ENCODE assay signal across 26 cellular contexts in the genomic region with DNA sequence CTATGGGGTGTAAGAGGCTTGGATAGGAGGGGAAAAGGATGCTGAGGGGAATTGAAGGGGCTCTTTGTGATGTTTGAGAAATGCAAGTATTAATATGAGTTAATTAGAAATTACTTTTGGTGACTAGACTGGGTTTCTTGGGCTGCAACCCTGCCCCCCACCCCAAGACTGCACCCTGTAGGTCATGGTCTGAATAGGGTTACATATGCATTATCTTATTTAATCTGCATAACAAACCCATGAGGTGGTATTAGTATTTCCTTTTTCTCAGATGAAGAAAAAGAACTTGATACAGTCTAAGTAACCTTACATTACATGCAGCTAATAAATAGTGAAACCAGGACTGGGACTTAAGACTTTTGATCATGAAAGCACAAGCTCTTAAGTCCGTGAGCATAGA. TPM values are rescaled to one million over a fixed set of nuclear protein-coding genes. Genes with fewer than 3 reads are reported as not detected.
DNase-seq lines count a peak whose midpoint lies in the region; ATAC-seq, FAIRE-seq and TF ChIP-seq lines count a peak whose summit lies in the region.
"Had no signal": no experiment of that assay in that cellular context is flagged by ENCODE, and none has a peak within 500 bp of the region (broad histone marks: within the 10 kb centered on the region; RNA-seq: fewer than 3 reads in every experiment).

No MANE protein-coding gene starts in this region.

- TF ChIP-seq CTCF in HepG2 (CRISPR knock-in tag; IDR thresholded peaks at IDR 0.05) (no peak), right lobe of liver (IDR thresholded peaks at IDR 0.05) (no peak), RWPE2 (IDR thresholded peaks at IDR 0.05; ENCODE audit: poor library complexity, severe bottlenecking) (no peak), progenitor cell of endocrine pancreas (IDR thresholded peaks at IDR 0.05; ENCODE audit: unreplicated experiment) (no peak)

- peaks cover 4% of the 10 kb centered on the region for H3K36me3 Mint-ChIP-seq in progenitor cell of endocrine pancreas (ENCODE audit: insufficient read depth)

- H3K9me3 ChIP-seq in HepG2 (ENCODE audit: low read length), result no peaks in the 10 kb centered on the region
- H3K9me3 ChIP-seq in right lobe of liver, result no peaks in the 10 kb centered on the region
- H3K9me3 ChIP-seq in RWPE2 (ENCODE audit: severe bottlenecking), result no peaks in the 10 kb centered on the region

- POLR2A ChIA-PET in HepG2 (lab: Yijun Ruan, JAX), result no interaction called here

- peaks cover 21% of the 10 kb centered on the region for H3K4me1 Mint-ChIP-seq in progenitor cell of endocrine pancreas (ENCODE audit: low read depth)

- CTCF ChIA-PET in HepG2 (lab: Yijun Ruan, JAX; ENCODE audit: low intra/inter-chr PET ratio, low total read pairs), result no interaction called here

- H3K27me3 ChIP-seq in HepG2 (ENCODE audit: control insufficient read depth in 1 of 2, insufficient read depth in 2 of 2, low read length in 2 of 2), result no peaks in the 10 kb centered on the region
- H3K27me3 ChIP-seq in right lobe of liver, result no peaks in the 10 kb centered on the region
- H3K27me3 ChIP-seq in RWPE2 (ENCODE audit: insufficient read depth, poor library complexity, severe bottlenecking), result no peaks in the 10 kb centered on the region
- H3K27me3 ChIP-seq: BLaER1 treated with 17β-estradiol and CSF1 and Interleukin-3, amounts not matched to agents 10 nM and 100 nM had no signal

- intact Hi-C loops in HepG2 (cut with micrococcal nuclease; ENCODE audit: unreplicated experiment), result no loop called here
- intact Hi-C loops in right lobe of liver (cut with DNase I), result loop anchor here in 1 of 2 donors (5.0 kb wide), 1 partner anchor 80 kb away; no protein-coding TSS in a partner anchor

- DNase-seq in HepG2 (ENCODE audit: low spot score) (no peak), right lobe of liver (no peak), RWPE2 (ENCODE audit: low spot score) (no peak), progenitor cell of endocrine pancreas (ENCODE audit: low spot score, unreplicated experiment) (no peak), GM19239 (ENCODE audit: insufficient read length, low spot score) (no peak), globus pallidus (ENCODE audit: low spot score) (no peak)
- DNase-seq: 8988T; AML-193; CD4-positive, alpha-beta T cell; DMS53; GM23248; H7; KG1; NCI-H1092; NCI-H1417 treated with DMSO at 0.1 percent for 48 hours; NCI-H1694 treated with DMSO at 0.1 percent for 48 hours; NCI-H2081; NCI-H2227 treated with DMSO at 0.1 percent for 48 hours; NCI-H526 treated with DMSO at 0.1 percent for 48 hours; SHP77 treated with DMSO at 0.1 percent for 48 hours had no signal

- FAIRE-seq in HepG2 (lab: Jason Lieb, UNC), result no peak
- no peak for FAIRE-seq in GM19239 (lab: Jason Lieb, UNC)
- FAIRE-seq: G401.6, GM12878 had no signal

- BruUV-seq in HepG2 (replicated peaks; lab: Mats Ljungman, UMichigan), result no TSS peak

- H3K27me3 Mint-ChIP-seq in progenitor cell of endocrine pancreas, result no peaks in the 10 kb centered on the region
- H3K27me3 Mint-ChIP-seq: CD4-positive, alpha-beta T cell had no signal

- peak overlapping the region; percentile 53 for H3K27ac Mint-ChIP-seq in progenitor cell of endocrine pancreas
- H3K27ac Mint-ChIP-seq: CD4-positive, alpha-beta T cell had no signal

- in situ Hi-C loops in HepG2 (cut with HindIII; ENCODE audit: extremely low pct_ligation_motif_present, low pct_unique_long_range_greater_than_20kb), result no loop called here

- no peaks in the 10 kb centered on the region for H4K20me1 ChIP-seq in HepG2 (ENCODE audit: insufficient read depth, low read length)
- H4K20me1 ChIP-seq: BLaER1 treated with 17β-estradiol and CSF1 and Interleukin-3, amounts not matched to agents 10 nM and 100 nM had no signal

- H3K4me3 Mint-ChIP-seq in progenitor cell of endocrine pancreas (ENCODE audit: low read depth), result no peak overlapping the region
- H3K4me3 Mint-ChIP-seq: CD4-positive, alpha-beta T cell had no signal

- ATAC-seq in HepG2, result no peak
- no peak for ATAC-seq in right lobe of liver
- ATAC-seq in RWPE2 (ENCODE audit: low read depth), result no peak
- ATAC-seq in HG03280 (IDR thresholded peaks at IDR 0.05; ENCODE audit: unreplicated experiment), result no peak
- ATAC-seq: GM12878, Panc1 had no signal

- no peak overlapping the region for H3K9ac ChIP-seq in HepG2 (ENCODE audit: insufficient read depth, low read depth, low read length)
- H3K9ac ChIP-seq: BLaER1 treated with 17β-estradiol and CSF1 and Interleukin-3, amounts not matched to agents 10 nM and 100 nM; GM23248 had no signal

- peaks cover 3% of the 10 kb centered on the region for H3K9me3 Mint-ChIP-seq in progenitor cell of endocrine pancreas (ENCODE audit: low read depth)
- H3K9me3 Mint-ChIP-seq: CD4-positive, alpha-beta T cell had no signal

- H3K4me2 ChIP-seq in HepG2 (ENCODE audit: low read depth, low read length), result no peak overlapping the region
- H3K4me2 ChIP-seq: BLaER1 treated with 17β-estradiol and CSF1 and Interleukin-3, amounts not matched to agents 10 nM and 100 nM had no signal

- 93% methylated on average over 1 of the region's 1 CpG for WGBS in HepG2 (ENCODE audit: low lambda C conversion rate)
- 100% methylated on average over 1 of the region's 1 CpG for WGBS in right lobe of liver (ENCODE audit: insufficient coverage, low coverage, low lambda C conversion rate, missing lambda C conversion rate)

- H3K27ac ChIP-seq in HepG2 (ENCODE audit: extremely low read length, insufficient read depth, low read length), result no peak overlapping the region
- H3K27ac ChIP-seq in right lobe of liver, result no peak overlapping the region
- H3K27ac ChIP-seq in RWPE2 (ENCODE audit: poor library complexity, severe bottlenecking), result peak overlapping the region; percentile 16
- H3K27ac ChIP-seq: BLaER1 treated with 17β-estradiol and CSF1 and Interleukin-3, amounts not matched to agents 10 nM and 100 nM; GM23248; RWPE1 had no signal

- H3K79me2 ChIP-seq in HepG2 (ENCODE audit: insufficient read depth, low read length), result no peaks in the 10 kb centered on the region

- no peak for TF ChIP-seq RAD21 in HepG2 (CRISPR knock-in tag; IDR thresholded peaks at IDR 0.05)

- H3K36me3 ChIP-seq in HepG2 (replicated peaks in 1 of 2; ENCODE audit: control insufficient read depth in 1 of 2, insufficient read depth in 2 of 2, low read length in 2 of 2) (no peaks in the 10 kb centered on the region), right lobe of liver (no peaks in the 10 kb centered on the region), RWPE2 (ENCODE audit: low read depth) (no peaks in the 10 kb centered on the region)
- H3K36me3 ChIP-seq: BLaER1 treated with 17β-estradiol and CSF1 and Interleukin-3, amounts not matched to agents 10 nM and 100 nM had no signal

- TF ChIP-seq POLR2A in HepG2 (IDR thresholded peaks at IDR 0.05; ENCODE audit: insufficient read depth in 1 of 2, low read depth in 2 of 2, low read length in 2 of 2) (no peak), right lobe of liver (IDR thresholded peaks at IDR 0.05) (no peak)

- H3K4me3 ChIP-seq in HepG2 (replicated peaks in 1 of 3; ENCODE audit: insufficient read depth in 1 of 3, low read depth in 2 of 3, low read length in 3 of 3) (no peak overlapping the region), right lobe of liver (no peak overlapping the region), RWPE2 (ENCODE audit: severe bottlenecking) (no peak overlapping the region)
- H3K4me3 ChIP-seq: BLaER1 treated with 17β-estradiol and CSF1 and Interleukin-3, amounts not matched to agents 10 nM and 100 nM; GM12878; GM23248 had no signal

- peaks cover 41% of the 10 kb centered on the region for H3K4me1 ChIP-seq in HepG2 (ENCODE audit: insufficient read depth, low read length)
- H3K4me1 ChIP-seq in right lobe of liver, result peaks cover 0 to 4% (median 0%) of the 10 kb centered on the region in 4 donors
- H3K4me1 ChIP-seq in RWPE2 (ENCODE audit: insufficient read depth, poor library complexity, severe bottlenecking), result peaks cover 30% of the 10 kb centered on the region

- TF ChIP-seq EP300 in HepG2 (IDR thresholded peaks at IDR 0.05; ENCODE audit: low read depth in 2 of 2, low read length in 2 of 2) (no peak), HepG2 (CRISPR knock-in tag; IDR thresholded peaks at IDR 0.05; ENCODE audit: borderline replicate concordance) (no peak)

- no peak overlapping the region for H2AFZ ChIP-seq in HepG2 (ENCODE audit: low read length)
- H2AFZ ChIP-seq: GM23248 had no signal

TF ChIP-seq in HepG2, 621 proteins besides CTCF, POLR2A, EP300 and RAD21 (continues in another document):
- no peak for TF ChIP-seq ZBTB38 (CRISPR knock-in tag; IDR thresholded peaks at IDR 0.05)
- TF ChIP-seq SRF (IDR thresholded peaks at IDR 0.05; ENCODE audit: low read depth, low read length), result no peak

RNA-seq across cellular contexts. Expression of gene ZBTB38, which starts 5.6 kb away (rescaled TPM):
- total RNA-seq in HepG2 (2016; rRNA removed; fragmentation: Illumina TruSeq; extraction: Trizol) (51.7 and 77.9 TPM in 2 replicates), right lobe of liver (10 to 100 TPM; 29.4 to 75.2 (median 36.6) TPM), progenitor cell of endocrine pancreas (25.8 and 27.0 TPM in 2 replicates)
- total RNA-seq in HepG2 (2016; cell fraction: cytosol; rRNA removed; fragmentation: Illumina TruSeq; extraction: Trizol; ENCODE audit: low read depth), result 8.0 and 8.8 TPM in 2 replicates
- 47.2 and 73.5 TPM in 2 replicates for total RNA-seq in HepG2 (2016; cell fraction: insoluble cytoplasmic fraction; rRNA removed; fragmentation: Illumina TruSeq; extraction: Trizol)
- 24.0 and 25.0 TPM in 2 replicates for total RNA-seq in HepG2 (2016; cell fraction: membrane; rRNA removed; fragmentation: Illumina TruSeq; extraction: Trizol)
- 50.9 and 56.2 TPM in 2 replicates for total RNA-seq in HepG2 (2016; cell fraction: nucleus; rRNA removed; fragmentation: Illumina TruSeq; extraction: Trizol)
- polyA plus RNA-seq in HepG2 (2011; rRNA removed), result 20.4 and 26.8 TPM in 2 replicates
- polyA plus RNA-seq in HepG2 (2011; cell fraction: cytosol; rRNA removed), result 14.8 and 18.8 TPM in 2 replicates
- 26.0 and 30.5 TPM in 2 replicates for polyA plus RNA-seq in HepG2 (2011; cell fraction: nucleus; rRNA removed)
- 30.3 and 41.4 TPM in 2 replicates for polyA plus RNA-seq in HepG2 (2012)
- polyA plus RNA-seq in HepG2 (2016; cell fraction: cytosol; fragmentation: Illumina TruSeq; extraction: Trizol; ENCODE audit: low read depth), result 0.80 and 1.00 TPM in 2 replicates
- polyA plus RNA-seq in HepG2 (2016; cell fraction: insoluble cytoplasmic fraction; fragmentation: Illumina TruSeq; extraction: Trizol; ENCODE audit: low read depth), result 32.5 and 33.4 TPM in 2 replicates
- 2.7 and 3.4 TPM in 2 replicates for polyA plus RNA-seq in HepG2 (2016; cell fraction: membrane; fragmentation: Illumina TruSeq; extraction: Trizol; ENCODE audit: low read depth)
- polyA plus RNA-seq in HepG2 (2016; cell fraction: nucleus; fragmentation: Illumina TruSeq; extraction: Trizol; ENCODE audit: insufficient read depth, low read depth), result 35.8 and 35.9 TPM in 2 replicates
- polyA minus RNA-seq in HepG2 (2011; rRNA and poly(A)+ RNA removed; ENCODE audit: low replicate concordance), result 48.8 and 66.3 TPM in 2 replicates
- polyA minus RNA-seq in HepG2 (2011; cell fraction: cytosol; rRNA and poly(A)+ RNA removed), result 52.1 and 52.3 TPM in 2 replicates
- polyA minus RNA-seq in HepG2 (2011; cell fraction: nucleus; rRNA and poly(A)+ RNA removed), result 130 and 149 TPM in 2 replicates
